In genomic region chr9:114906922-114907571, GRCh38 we compare ENCODE assay signal across 8 cellular contexts. TPM values are rescaled to one million over a fixed set of nuclear protein-coding genes. Genes with fewer than 3 reads are reported as not detected.
DNase-seq lines count a peak whose midpoint lies in the region; ATAC-seq and TF ChIP-seq lines count a peak whose summit lies in the region.

No MANE protein-coding gene starts in this region.

- no peaks in the 10 kb centered on the region for H3K9me3 Mint-ChIP-seq in activated CD8-positive, alpha-beta T cell treated with anti-CD3 and anti-CD28 coated beads for 36 hours

- H3K36me3 Mint-ChIP-seq in activated CD8-positive, alpha-beta T cell treated with anti-CD3 and anti-CD28 coated beads for 36 hours (ENCODE audit: low read depth): peaks cover 79% of the 10 kb centered on the region

- POLR2A ChIA-PET in A673 (lab: Charles Lee; ENCODE audit: low non-redundant PET): interaction anchor here (0.5 to 0.6 kb wide), 2 partner anchors 62 to 172 kb away, joined by 3 to 4 read pairs; no protein-coding TSS in a partner anchor
- POLR2A ChIA-PET in activated CD8-positive, alpha-beta T cell treated with anti-CD3 and anti-CD28 coated beads for 36 hours (lab: Charles Lee): interaction anchor here (0.5 to 2.9 kb wide), 8 partner anchors 12 to 226 kb away, joined by 3 to 11 read pairs (median 3); no protein-coding TSS in a partner anchor

- no peak overlapping the region for H3K4me3 Mint-ChIP-seq in activated CD8-positive, alpha-beta T cell treated with anti-CD3 and anti-CD28 coated beads for 36 hours

- peak; percentile 63 for DNase-seq in A673 (ENCODE audit: low spot score)
- DNase-seq in EH (ENCODE audit: low read depth): peak; percentile 67
- peak; percentile 45 for DNase-seq in NCI-H1694 treated with DMSO at 0.1 percent for 48 hours (lab: John Stamatoyannopoulos, UW)
- peak; percentile 48 for DNase-seq in activated CD8-positive, alpha-beta T cell treated with anti-CD3 and anti-CD28 coated beads for 36 hours
- peak; percentile 80 for DNase-seq in iPS DF 4.7 (ENCODE audit: extremely low read depth, low spot score)
- DNase-seq in thyroid gland: peak in 1 of 2 donors; percentile 42

- 55 to 69% methylated on average over 7 of the region's 7 CpGs for WGBS in thyroid gland, 2 donors

- H3K27me3 ChIP-seq in A673 (replicated peaks; ENCODE audit: insufficient read depth, low read depth, low read length, poor library complexity) (no peaks in the 10 kb centered on the region), thyroid gland (no peaks in the 10 kb centered on the region)

- CTCF ChIA-PET in A673 (lab: Charles Lee): interaction anchor here (0.6 to 1.5 kb wide), 8 partner anchors 9 to 502 kb away, joined by 3 to 13 read pairs (median 4); no protein-coding TSS in a partner anchor
- CTCF ChIA-PET in activated CD8-positive, alpha-beta T cell treated with anti-CD3 and anti-CD28 coated beads for 36 hours (lab: Charles Lee): interaction anchor here (0.6 to 8.4 kb wide), 48 partner anchors 7 to 502 kb away, joined by 3 to 188 read pairs (median 4); partner anchors contain the start of genes TEX48 and TNFSF8

- no peak for TF ChIP-seq POLR2A in thyroid gland (IDR thresholded peaks at IDR 0.05)

- peak; percentile 22 for ATAC-seq in activated CD8-positive, alpha-beta T cell treated with anti-CD3 and anti-CD28 coated beads for 36 hours
- ATAC-seq in GM18870 (IDR thresholded peaks at IDR 0.05; ENCODE audit: unreplicated experiment): no peak
- no peak for ATAC-seq in HG02981 (IDR thresholded peaks at IDR 0.05; ENCODE audit: unreplicated experiment)

- H3K27me3 Mint-ChIP-seq in activated CD8-positive, alpha-beta T cell treated with anti-CD3 and anti-CD28 coated beads for 36 hours: no peaks in the 10 kb centered on the region

- no peak overlapping the region for H3K4me3 ChIP-seq in A673 (ENCODE audit: low read depth, low read length, poor library complexity, severe bottlenecking)
- H3K4me3 ChIP-seq in thyroid gland (replicated peaks in 1 of 3): no peak overlapping the region

- H3K9me3 ChIP-seq in A673 (ENCODE audit: low read depth, low read length, poor library complexity, severe bottlenecking): no peaks in the 10 kb centered on the region
- no peaks in the 10 kb centered on the region for H3K9me3 ChIP-seq in thyroid gland

- no TSS peak for BruUV-seq in A673 (replicated peaks; lab: Mats Ljungman, UMichigan)

- H3K4me1 ChIP-seq in A673 (ENCODE audit: insufficient read depth, low read length, poor library complexity, severe bottlenecking) (peaks cover 11% of the 10 kb centered on the region), thyroid gland (peaks cover 12 to 37% of the 10 kb centered on the region in 2 donors)

- TF ChIP-seq CTCF in A673 (conservative IDR thresholded peaks at IDR 0.05; ENCODE audit: low read depth, low read length): peak; percentile 79
- peak; percentile 63 for TF ChIP-seq CTCF in activated CD8-positive, alpha-beta T cell treated with anti-CD3 and anti-CD28 coated beads for 36 hours (IDR thresholded peaks at IDR 0.05)
- peak in 4 of 6 experiments; percentile 34 to 65 (median 57) for TF ChIP-seq CTCF in thyroid gland (IDR thresholded peaks at IDR 0.05)

- H3K27ac ChIP-seq in A673 (ENCODE audit: low read depth, low read length, poor library complexity, severe bottlenecking): no peak overlapping the region
- H3K27ac ChIP-seq in thyroid gland: peak overlapping the region in 2 of 3 donors; percentile 22 to 73

- H3K4me1 Mint-ChIP-seq in activated CD8-positive, alpha-beta T cell treated with anti-CD3 and anti-CD28 coated beads for 36 hours (ENCODE audit: low read depth): peaks cover 47% of the 10 kb centered on the region

- peak overlapping the region; percentile 96 for H3K27ac Mint-ChIP-seq in activated CD8-positive, alpha-beta T cell treated with anti-CD3 and anti-CD28 coated beads for 36 hours

- intact Hi-C loops in A673 (cut with micrococcal nuclease; ENCODE audit: unreplicated experiment): loop anchor here (1.0 to 10.0 kb wide), 6 partner anchors 168 to 1755 kb away; no protein-coding TSS in a partner anchor
- intact Hi-C loops in activated CD8-positive, alpha-beta T cell treated with anti-CD3 and anti-CD28 coated beads for 36 hours (cut with micrococcal nuclease): loop anchor here (1.0 to 5.0 kb wide), 3 partner anchors 105 to 226 kb away; no protein-coding TSS in a partner anchor
- intact Hi-C loops in thyroid gland (cut with DNase I): no loop called here

- H3K36me3 ChIP-seq in A673 (ENCODE audit: insufficient read depth, low read length, poor library complexity, severe bottlenecking): no peaks in the 10 kb centered on the region
- H3K36me3 ChIP-seq in thyroid gland: no peaks in the 10 kb centered on the region

RNA-seq across cellular contexts. Expression of gene TNFSF8, which starts 23.3 kb away (rescaled TPM):
- total RNA-seq in A673 (2021) (not detected in 2 replicates), thyroid gland (1 to 10 TPM; 1.3 to 4.2 (median 2.1) TPM)
- 10 to 100 TPM; 21.7 to 23.9 TPM for total RNA-seq in activated CD8-positive, alpha-beta T cell treated with anti-CD3 and anti-CD28 coated beads for 36 hours

Comparison
In these comparisons a context has a peak if more than half of its experiments do, and no peak if none do; other contexts are left out.
1. RNA of gene TNFSF8, which starts 23.3 kb away (total RNA-seq): 21.7 to 23.9 TPM in activated CD8-positive, alpha-beta T cell treated with anti-CD3 and anti-CD28 coated beads for 36 hours; 1.3 to 4.2 TPM in thyroid gland and not detected in A673; every median in the first group is over 4 times any median in the second.
2. Peak in every context shown above with its lines, with median percentiles within 50 percentile points of each other: CTCF ChIP-seq.